In the genomic region with DNA sequence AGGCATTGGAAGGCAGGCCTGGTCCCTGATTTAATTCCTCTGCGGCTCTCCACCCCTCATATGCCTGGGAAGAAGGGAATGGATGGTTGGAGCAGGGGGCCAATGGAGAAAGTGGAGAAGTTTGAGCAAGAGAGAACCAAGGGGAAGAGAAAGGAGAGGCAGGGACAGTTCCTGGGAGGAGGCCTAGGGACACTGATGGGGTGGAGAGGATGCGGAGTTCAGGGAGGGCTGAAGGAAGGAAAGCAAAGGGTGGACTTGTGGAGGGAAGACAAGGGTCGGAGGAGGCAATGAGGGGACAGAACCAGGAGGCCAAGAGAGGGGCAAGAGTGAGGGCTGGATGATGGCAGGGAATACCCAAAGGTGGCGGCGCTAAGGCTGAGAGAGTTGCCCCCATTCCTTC, we compare ENCODE assay signal across 1 cellular context.
TF ChIP-seq lines count a peak whose summit lies in the region.

No MANE protein-coding gene starts in this region.

TF ChIP-seq in A549, 52 proteins besides CTCF, POLR2A, EP300 and RAD21:
- TF ChIP-seq CBX2 (IDR thresholded peaks at IDR 0.05; ENCODE audit: borderline replicate concordance, low read depth) (no peak), FOXS1 (CRISPR knock-in tag; IDR thresholded peaks at IDR 0.05) (no peak), NR3C1 (IDR thresholded peaks at IDR 0.05) (no peak), HEYL (CRISPR knock-in tag; IDR thresholded peaks at IDR 0.05) (no peak), HDAC2 (IDR thresholded peaks at IDR 0.05) (no peak), JUN (IDR thresholded peaks at IDR 0.05) (no peak), ZNF302 (CRISPR knock-in tag; IDR thresholded peaks at IDR 0.05) (no peak), HOXB13 (CRISPR knock-in tag; IDR thresholded peaks at IDR 0.05; ENCODE audit: low read depth) (no peak), ESRRA (IDR thresholded peaks at IDR 0.05; ENCODE audit: borderline replicate concordance, low read length) (no peak), NPAS2 (CRISPR knock-in tag; IDR thresholded peaks at IDR 0.05; ENCODE audit: borderline replicate concordance) (no peak), CHD4 (IDR thresholded peaks at IDR 0.05; ENCODE audit: borderline replicate concordance) (no peak), KDM1A (IDR thresholded peaks at IDR 0.05; ENCODE audit: low read depth) (no peak), SMC3 (IDR thresholded peaks at IDR 0.05) (no peak), CBX8 (IDR thresholded peaks at IDR 0.05) (no peak), RCOR1 (IDR thresholded peaks at IDR 0.05; ENCODE audit: low read depth, low read length) (no peak), MYC (IDR thresholded peaks at IDR 0.05; ENCODE audit: borderline replicate concordance, low read length) (no peak), NFE2L2 (conservative IDR thresholded peaks at IDR 0.05; ENCODE audit: low read length) (no peak), CEBPB (IDR thresholded peaks at IDR 0.05) (no peak)
- TF ChIP-seq, protein P1, sequence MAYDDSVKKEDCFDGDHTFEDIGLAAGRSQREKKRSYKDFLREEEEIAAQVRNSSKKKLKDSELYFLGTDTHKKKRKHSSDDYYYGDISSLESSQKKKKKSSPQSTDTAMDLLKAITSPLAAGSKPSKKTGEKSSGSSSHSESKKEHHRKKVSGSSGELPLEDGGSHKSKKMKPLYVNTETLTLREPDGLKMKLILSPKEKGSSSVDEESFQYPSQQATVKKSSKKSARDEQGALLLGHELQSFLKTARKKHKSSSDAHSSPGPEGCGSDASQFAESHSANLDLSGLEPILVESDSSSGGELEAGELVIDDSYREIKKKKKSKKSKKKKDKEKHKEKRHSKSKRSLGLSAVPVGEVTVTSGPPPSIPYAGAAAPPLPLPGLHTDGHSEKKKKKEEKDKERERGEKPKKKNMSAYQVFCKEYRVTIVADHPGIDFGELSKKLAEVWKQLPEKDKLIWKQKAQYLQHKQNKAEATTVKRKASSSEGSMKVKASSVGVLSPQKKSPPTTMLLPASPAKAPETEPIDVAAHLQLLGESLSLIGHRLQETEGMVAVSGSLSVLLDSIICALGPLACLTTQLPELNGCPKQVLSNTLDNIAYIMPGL (CRISPR knock-in tag; IDR thresholded peaks at IDR 0.05; ENCODE audit: borderline replicate concordance): no peak
